8 cellular contexts compared by ENCODE assay signal in the genomic region with DNA sequence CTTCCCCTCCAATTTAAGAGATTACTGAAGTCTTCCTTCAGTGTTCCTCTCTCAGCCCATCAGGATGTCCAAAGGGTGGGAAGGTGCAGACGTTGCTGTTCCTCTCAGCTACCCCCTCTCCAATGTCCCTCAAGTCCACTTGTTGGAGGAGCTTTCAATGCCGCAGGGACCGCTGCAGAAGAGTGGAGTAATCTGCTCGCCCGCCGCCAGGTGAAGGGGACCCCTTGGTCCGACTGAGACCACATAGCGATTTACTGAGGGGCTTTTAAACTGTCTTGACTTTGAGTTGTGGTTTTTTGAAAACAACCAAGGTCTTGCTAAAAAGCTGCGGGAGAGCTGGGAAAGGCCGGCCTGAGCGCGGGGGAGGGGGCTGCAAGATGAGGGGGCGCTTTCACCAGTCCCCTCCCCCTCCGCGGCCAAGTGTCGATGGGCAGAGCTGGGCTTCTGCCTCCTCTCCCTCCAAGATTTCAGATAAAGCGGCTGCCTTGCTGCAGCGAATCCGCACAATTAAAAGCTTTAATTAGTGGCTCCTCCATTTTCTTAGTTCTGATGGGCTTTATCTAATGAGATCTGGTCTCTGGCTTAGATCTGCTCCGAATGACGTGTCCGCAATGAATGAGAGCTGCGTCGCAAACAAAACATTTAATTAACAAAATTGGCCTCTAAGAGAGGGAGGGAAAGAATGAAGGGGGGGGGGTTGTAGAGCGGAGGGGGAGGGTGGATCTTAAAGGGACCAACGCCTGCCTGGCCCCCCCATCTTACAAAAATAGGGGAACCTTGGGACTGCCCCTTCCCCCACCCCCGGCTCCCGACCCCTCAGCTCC. TPM values are rescaled to one million over a fixed set of nuclear protein-coding genes. Genes with fewer than 3 reads are reported as not detected.
DNase-seq lines count a peak whose midpoint lies in the region; ATAC-seq and TF ChIP-seq lines count a peak whose summit lies in the region.

No MANE protein-coding gene starts in this region.

- peaks cover 59% of the 10 kb centered on the region for H3K4me1 Mint-ChIP-seq in activated naive CD8-positive, alpha-beta T cell treated with anti-CD3 and anti-CD28 coated beads for 36 hours

- POLR2A ChIA-PET in AG04449 (lab: Yijun Ruan, JAX): interaction anchor here (0.6 to 2.0 kb wide), 5 partner anchors 372 to 905 kb away, joined by 3 to 7 read pairs (median 4); no protein-coding TSS in a partner anchor

- peak overlapping the region; percentile 97 for H3K27ac Mint-ChIP-seq in activated naive CD8-positive, alpha-beta T cell treated with anti-CD3 and anti-CD28 coated beads for 36 hours

- H3K36me3 ChIP-seq in MM.1S (replicated peaks; ENCODE audit: insufficient read depth, low read length): peaks cover 18% of the 10 kb centered on the region; the same call in 1 of the 2 replicates
- peaks cover 2 to 26% of the 10 kb centered on the region in 2 donors for H3K36me3 ChIP-seq in psoas muscle (ENCODE audit: insufficient read depth in 1 of 2, low read depth in 1 of 2)

- CTCF ChIA-PET in AG04449 (lab: Yijun Ruan, JAX): interaction anchor here (0.5 to 3.2 kb wide), 10 partner anchors 9 to 727 kb away, joined by 3 to 21 read pairs (median 4); no protein-coding TSS in a partner anchor

- no peak overlapping the region for H2AFZ ChIP-seq in MM.1S (ENCODE audit: low read length)

- H3F3A ChIP-seq in MM.1S (ENCODE audit: insufficient read depth, low read length): peaks cover 55% of the 10 kb centered on the region

- H3K27me3 ChIP-seq in MM.1S (replicated peaks; ENCODE audit: insufficient read depth, low read length) (no peaks in the 10 kb centered on the region), psoas muscle (ENCODE audit: insufficient read depth in 3 of 3, low read length in 2 of 3) (no peaks in the 10 kb centered on the region)

- 0 out of 2 replicates have a peak, but pooled peaks cover 5% of the 10 kb centered on the region for H4K20me1 ChIP-seq in MM.1S (ENCODE audit: insufficient read depth, low read length)

- H3K79me2 ChIP-seq in MM.1S (ENCODE audit: low read length): peaks cover 94% of the 10 kb centered on the region

- H3K36me3 Mint-ChIP-seq in activated naive CD8-positive, alpha-beta T cell treated with anti-CD3 and anti-CD28 coated beads for 36 hours: peaks cover 33% of the 10 kb centered on the region

- no peaks in the 10 kb centered on the region for H3K9me2 ChIP-seq in MM.1S (replicated peaks; ENCODE audit: insufficient read depth, low read length)

- H3K9me3 Mint-ChIP-seq in activated naive CD8-positive, alpha-beta T cell treated with anti-CD3 and anti-CD28 coated beads for 36 hours: no peaks in the 10 kb centered on the region

- intact Hi-C loops in left ventricle myocardium superior (cut with micrococcal nuclease) (no loop called here), psoas muscle (cut with DNase I) (loop anchor here in 1 of 2 donors (5.0 kb wide), 1 partner anchor 417 kb away; no protein-coding TSS in a partner anchor)

- H3K27ac ChIP-seq in MM.1S (ENCODE audit: low read length) (peak overlapping the region; percentile 80), psoas muscle (peak overlapping the region; percentile 80)

- DNase-seq in AG04449 (ENCODE audit: low read depth, low spot score) (no peak), MM.1S (peak; percentile 64), left ventricle myocardium superior (peak; percentile 32), psoas muscle (peak in 1 of 2 donors; percentile 25), GM19238 (ENCODE audit: insufficient read length, low spot score) (no peak), ureter (ENCODE audit: low spot score) (no peak)
- peak; percentile 2 for DNase-seq in activated naive CD8-positive, alpha-beta T cell treated with anti-CD3 and anti-CD28 coated beads for 36 hours

- H3K27me3 Mint-ChIP-seq in activated naive CD8-positive, alpha-beta T cell treated with anti-CD3 and anti-CD28 coated beads for 36 hours: no peaks in the 10 kb centered on the region

- peak overlapping the region; percentile 85 for H3K9ac ChIP-seq in MM.1S (ENCODE audit: low read length)

- peaks cover 12% of the 10 kb centered on the region for H3K4me1 ChIP-seq in MM.1S (ENCODE audit: low read length)
- peaks cover 40% of the 10 kb centered on the region for H3K4me1 ChIP-seq in psoas muscle

- H3K4me2 ChIP-seq in MM.1S (ENCODE audit: low read depth, low read length): peak overlapping the region; percentile 95

- ATAC-seq in GM18511 (IDR thresholded peaks at IDR 0.05; ENCODE audit: unreplicated experiment) (peak; percentile 4), left ventricle myocardium superior (no peak), psoas muscle (peak in 2 of 4 donors; percentile 17 to 22)

- peak overlapping the region; percentile 71 for H3K4me3 ChIP-seq in AG04449 (ENCODE audit: low read depth, low read length)
- H3K4me3 ChIP-seq in MM.1S (ENCODE audit: low read length): peak overlapping the region; percentile 80
- peak overlapping the region; percentile 71 for H3K4me3 ChIP-seq in psoas muscle

- no peaks in the 10 kb centered on the region for H3K9me3 ChIP-seq in MM.1S (replicated peaks; ENCODE audit: insufficient read depth, low read length)
- no peaks in the 10 kb centered on the region for H3K9me3 ChIP-seq in psoas muscle

- TF ChIP-seq CTCF in AG04449 (IDR thresholded peaks at IDR 0.05; ENCODE audit: insufficient read depth, low read length, missing control alignments) (peak; percentile 9), MM.1S (IDR thresholded peaks at IDR 0.05; ENCODE audit: low read length) (peak; percentile 34), psoas muscle (IDR thresholded peaks at IDR 0.05) (no peak)

- 26 to 44% (median 34%) methylated on average over 25 to 28 of the region's 28 CpGs for WGBS in psoas muscle, 3 donors

- H3K4me3 Mint-ChIP-seq in activated naive CD8-positive, alpha-beta T cell treated with anti-CD3 and anti-CD28 coated beads for 36 hours: peak overlapping the region; percentile 85

RNA-seq across cellular contexts. Expression of a gene that starts 5.9 kb away (rescaled TPM):
- 10 to 100 TPM; 29.7 to 32.8 TPM for total RNA-seq in activated naive CD8-positive, alpha-beta T cell treated with anti-CD3 and anti-CD28 coated beads for 36 hours
- 49.2 TPM for total RNA-seq in left ventricle myocardium superior
- 10 to 100 TPM; 25.2 to 32.3 (median 28.3) TPM for total RNA-seq in psoas muscle
- polyA plus RNA-seq in psoas muscle: 10 to 100 TPM; 19.8 to 75.9 (median 40.1) TPM
- total RNA-seq in ureter: 51.4 TPM

Comparison
In these comparisons a context has a peak if more than half of its experiments do, and no peak if none do; other contexts are left out.
1. DNase-seq: peak in MM.1S (single experiment), activated naive CD8-positive, alpha-beta T cell treated with anti-CD3 and anti-CD28 coated beads for 36 hours (single experiment) and left ventricle myocardium superior (single experiment); none in AG04449 (single experiment), GM19238 (single experiment) and ureter (single experiment).
2. Peak in every context shown above with its lines, with median percentiles within 50 percentile points of each other: H3K4me3 ChIP-seq.